Comparison of ENCODE assay signal across 1 cellular context in the genomic region with DNA sequence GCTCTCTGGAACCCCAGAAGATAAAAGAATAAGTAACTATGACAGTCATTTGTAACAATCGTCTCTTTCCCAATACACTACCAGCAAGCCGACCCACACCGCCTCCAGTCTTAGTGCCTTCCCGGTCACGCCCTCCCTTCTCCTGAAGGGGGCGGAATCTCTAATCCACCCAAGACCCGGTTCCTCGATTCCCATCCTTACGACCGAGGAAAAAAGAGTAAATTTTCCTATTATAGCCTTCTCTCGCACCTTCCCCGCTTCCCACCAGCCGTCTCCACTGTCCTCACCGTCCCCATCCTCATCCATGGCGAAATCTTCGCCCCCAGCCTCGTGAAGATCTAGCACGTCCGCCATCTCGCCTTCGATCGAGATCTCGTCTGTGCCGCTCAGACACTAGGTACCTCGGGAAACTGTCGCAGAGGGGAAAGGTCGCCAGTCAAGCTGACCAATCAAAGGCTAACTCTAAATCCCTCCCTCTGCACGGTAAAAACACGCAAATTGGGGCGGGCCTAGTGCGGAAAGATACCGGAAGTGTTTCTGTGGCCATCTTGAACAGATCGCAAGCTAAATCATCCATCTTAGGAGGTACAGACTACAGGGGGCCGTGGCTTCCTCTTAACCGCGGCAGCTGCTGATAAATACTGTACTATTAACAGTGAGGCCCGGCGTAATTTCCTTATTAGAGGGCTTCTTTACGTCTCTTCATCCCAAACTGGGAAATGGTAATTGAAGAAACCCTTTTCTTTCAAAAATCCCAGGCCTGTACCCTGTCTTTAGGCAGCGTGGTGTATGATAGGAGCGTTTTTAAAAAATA.
TF ChIP-seq lines count a peak whose summit lies in the region.

A gene (minus strand): TSS at position 412 of the 814 bp plus-strand sequence. CDS start 58 bp downstream, at position 354.

TF ChIP-seq in HEK293, 187 proteins besides CTCF, POLR2A, EP300 and RAD21 (continued from another document and continues in another):
- TF ChIP-seq, protein P1, sequence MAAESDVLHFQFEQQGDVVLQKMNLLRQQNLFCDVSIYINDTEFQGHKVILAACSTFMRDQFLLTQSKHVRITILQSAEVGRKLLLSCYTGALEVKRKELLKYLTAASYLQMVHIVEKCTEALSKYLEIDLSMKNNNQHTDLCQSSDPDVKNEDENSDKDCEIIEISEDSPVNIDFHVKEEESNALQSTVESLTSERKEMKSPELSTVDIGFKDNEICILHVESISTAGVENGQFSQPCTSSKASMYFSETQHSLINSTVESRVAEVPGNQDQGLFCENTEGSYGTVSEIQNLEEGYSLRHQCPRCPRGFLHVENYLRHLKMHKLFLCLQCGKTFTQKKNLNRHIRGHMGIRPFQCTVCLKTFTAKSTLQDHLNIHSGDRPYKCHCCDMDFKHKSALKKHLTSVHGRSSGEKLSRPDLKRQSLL (tag by site-specific recombination; IDR thresholded peaks at IDR 0.05) = no peak
- TF ChIP-seq BCL11A (tag by site-specific recombination; IDR thresholded peaks at IDR 0.05; ENCODE audit: low read depth) = peak; percentile 80; the same call in 1 of the 2 replicates
- TF ChIP-seq, protein P2, sequence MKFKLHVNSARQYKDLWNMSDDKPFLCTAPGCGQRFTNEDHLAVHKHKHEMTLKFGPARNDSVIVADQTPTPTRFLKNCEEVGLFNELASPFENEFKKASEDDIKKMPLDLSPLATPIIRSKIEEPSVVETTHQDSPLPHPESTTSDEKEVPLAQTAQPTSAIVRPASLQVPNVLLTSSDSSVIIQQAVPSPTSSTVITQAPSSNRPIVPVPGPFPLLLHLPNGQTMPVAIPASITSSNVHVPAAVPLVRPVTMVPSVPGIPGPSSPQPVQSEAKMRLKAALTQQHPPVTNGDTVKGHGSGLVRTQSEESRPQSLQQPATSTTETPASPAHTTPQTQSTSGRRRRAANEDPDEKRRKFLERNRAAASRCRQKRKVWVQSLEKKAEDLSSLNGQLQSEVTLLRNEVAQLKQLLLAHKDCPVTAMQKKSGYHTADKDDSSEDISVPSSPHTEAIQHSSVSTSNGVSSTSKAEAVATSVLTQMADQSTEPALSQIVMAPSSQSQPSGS (tag by site-specific recombination; IDR thresholded peaks at IDR 0.05; ENCODE audit: low read depth) = no peak
- TF ChIP-seq, protein P3, sequence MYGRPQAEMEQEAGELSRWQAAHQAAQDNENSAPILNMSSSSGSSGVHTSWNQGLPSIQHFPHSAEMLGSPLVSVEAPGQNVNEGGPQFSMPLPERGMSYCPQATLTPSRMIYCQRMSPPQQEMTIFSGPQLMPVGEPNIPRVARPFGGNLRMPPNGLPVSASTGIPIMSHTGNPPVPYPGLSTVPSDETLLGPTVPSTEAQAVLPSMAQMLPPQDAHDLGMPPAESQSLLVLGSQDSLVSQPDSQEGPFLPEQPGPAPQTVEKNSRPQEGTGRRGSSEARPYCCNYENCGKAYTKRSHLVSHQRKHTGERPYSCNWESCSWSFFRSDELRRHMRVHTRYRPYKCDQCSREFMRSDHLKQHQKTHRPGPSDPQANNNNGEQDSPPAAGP (tag by site-specific recombination; IDR thresholded peaks at IDR 0.05) = peak; percentile 88; the same call in 1 of the 2 replicates
- TF ChIP-seq ZIC2 (tag by site-specific recombination; IDR thresholded peaks at IDR 0.05) = no peak
- no peak for TF ChIP-seq ZNF121 (tag by site-specific recombination; IDR thresholded peaks at IDR 0.05)
- TF ChIP-seq REPIN1 (tag by site-specific recombination; IDR thresholded peaks at IDR 0.05; ENCODE audit: low read depth) = peak; percentile 82; the same call in 1 of the 2 replicates
- TF ChIP-seq, protein P4, sequence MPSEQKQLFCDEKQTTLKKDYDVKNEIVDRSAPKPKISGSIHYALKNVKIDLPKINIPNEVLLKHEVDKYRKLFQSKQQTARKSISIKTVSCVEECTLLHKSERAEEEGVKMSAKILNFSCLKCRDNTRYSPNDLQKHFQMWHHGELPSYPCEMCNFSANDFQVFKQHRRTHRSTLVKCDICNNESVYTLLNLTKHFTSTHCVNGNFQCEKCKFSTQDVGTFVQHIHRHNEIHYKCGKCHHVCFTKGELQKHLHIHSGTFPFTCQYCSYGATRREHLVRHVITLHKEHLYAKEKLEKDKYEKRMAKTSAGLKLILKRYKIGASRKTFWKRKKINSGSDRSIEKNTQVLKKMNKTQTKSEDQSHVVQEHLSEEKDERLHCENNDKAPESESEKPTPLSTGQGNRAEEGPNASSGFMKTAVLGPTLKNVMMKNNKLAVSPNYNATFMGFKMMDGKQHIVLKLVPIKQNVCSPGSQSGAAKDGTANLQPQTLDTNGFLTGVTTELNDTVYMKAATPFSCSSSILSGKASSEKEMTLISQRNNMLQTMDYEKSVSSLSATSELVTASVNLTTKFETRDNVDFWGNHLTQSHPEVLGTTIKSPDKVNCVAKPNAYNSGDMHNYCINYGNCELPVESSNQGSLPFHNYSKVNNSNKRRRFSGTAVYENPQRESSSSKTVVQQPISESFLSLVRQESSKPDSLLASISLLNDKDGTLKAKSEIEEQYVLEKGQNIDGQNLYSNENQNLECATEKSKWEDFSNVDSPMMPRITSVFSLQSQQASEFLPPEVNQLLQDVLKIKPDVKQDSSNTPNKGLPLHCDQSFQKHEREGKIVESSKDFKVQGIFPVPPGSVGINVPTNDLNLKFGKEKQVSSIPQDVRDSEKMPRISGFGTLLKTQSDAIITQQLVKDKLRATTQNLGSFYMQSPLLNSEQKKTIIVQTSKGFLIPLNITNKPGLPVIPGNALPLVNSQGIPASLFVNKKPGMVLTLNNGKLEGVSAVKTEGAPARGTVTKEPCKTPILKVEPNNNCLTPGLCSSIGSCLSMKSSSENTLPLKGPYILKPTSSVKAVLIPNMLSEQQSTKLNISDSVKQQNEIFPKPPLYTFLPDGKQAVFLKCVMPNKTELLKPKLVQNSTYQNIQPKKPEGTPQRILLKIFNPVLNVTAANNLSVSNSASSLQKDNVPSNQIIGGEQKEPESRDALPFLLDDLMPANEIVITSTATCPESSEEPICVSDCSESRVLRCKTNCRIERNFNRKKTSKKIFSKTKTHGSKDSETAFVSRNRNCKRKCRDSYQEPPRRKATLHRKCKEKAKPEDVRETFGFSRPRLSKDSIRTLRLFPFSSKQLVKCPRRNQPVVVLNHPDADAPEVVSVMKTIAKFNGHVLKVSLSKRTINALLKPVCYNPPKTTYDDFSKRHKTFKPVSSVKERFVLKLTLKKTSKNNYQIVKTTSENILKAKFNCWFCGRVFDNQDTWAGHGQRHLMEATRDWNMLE (tag by site-specific recombination; conservative IDR thresholded peaks at IDR 0.05; ENCODE audit: low read depth) = peak; percentile 56
- no peak for TF ChIP-seq ZNF404 (tag by site-specific recombination; IDR thresholded peaks at IDR 0.05)
- no peak for TF ChIP-seq ZNF146 (tag by site-specific recombination; IDR thresholded peaks at IDR 0.05)
- TF ChIP-seq ZNF324 (tag by site-specific recombination; IDR thresholded peaks at IDR 0.05) = peak; percentile 72; the same call in 1 of the 2 replicates
- peak; percentile 99 for TF ChIP-seq ZNF610 (tag by site-specific recombination; IDR thresholded peaks at IDR 0.05; ENCODE audit: borderline replicate concordance)
- peak; percentile 73 for TF ChIP-seq KLF7 (tag by site-specific recombination; IDR thresholded peaks at IDR 0.05; ENCODE audit: borderline replicate concordance)
- no peak for TF ChIP-seq ZNF37A (tag by site-specific recombination; IDR thresholded peaks at IDR 0.05)
- TF ChIP-seq, protein P5, sequence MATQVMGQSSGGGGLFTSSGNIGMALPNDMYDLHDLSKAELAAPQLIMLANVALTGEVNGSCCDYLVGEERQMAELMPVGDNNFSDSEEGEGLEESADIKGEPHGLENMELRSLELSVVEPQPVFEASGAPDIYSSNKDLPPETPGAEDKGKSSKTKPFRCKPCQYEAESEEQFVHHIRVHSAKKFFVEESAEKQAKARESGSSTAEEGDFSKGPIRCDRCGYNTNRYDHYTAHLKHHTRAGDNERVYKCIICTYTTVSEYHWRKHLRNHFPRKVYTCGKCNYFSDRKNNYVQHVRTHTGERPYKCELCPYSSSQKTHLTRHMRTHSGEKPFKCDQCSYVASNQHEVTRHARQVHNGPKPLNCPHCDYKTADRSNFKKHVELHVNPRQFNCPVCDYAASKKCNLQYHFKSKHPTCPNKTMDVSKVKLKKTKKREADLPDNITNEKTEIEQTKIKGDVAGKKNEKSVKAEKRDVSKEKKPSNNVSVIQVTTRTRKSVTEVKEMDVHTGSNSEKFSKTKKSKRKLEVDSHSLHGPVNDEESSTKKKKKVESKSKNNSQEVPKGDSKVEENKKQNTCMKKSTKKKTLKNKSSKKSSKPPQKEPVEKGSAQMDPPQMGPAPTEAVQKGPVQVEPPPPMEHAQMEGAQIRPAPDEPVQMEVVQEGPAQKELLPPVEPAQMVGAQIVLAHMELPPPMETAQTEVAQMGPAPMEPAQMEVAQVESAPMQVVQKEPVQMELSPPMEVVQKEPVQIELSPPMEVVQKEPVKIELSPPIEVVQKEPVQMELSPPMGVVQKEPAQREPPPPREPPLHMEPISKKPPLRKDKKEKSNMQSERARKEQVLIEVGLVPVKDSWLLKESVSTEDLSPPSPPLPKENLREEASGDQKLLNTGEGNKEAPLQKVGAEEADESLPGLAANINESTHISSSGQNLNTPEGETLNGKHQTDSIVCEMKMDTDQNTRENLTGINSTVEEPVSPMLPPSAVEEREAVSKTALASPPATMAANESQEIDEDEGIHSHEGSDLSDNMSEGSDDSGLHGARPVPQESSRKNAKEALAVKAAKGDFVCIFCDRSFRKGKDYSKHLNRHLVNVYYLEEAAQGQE (tag by site-specific recombination; IDR thresholded peaks at IDR 0.05) = peak; percentile 51; the same call in 1 of the 2 replicates
- no peak for TF ChIP-seq ZNF140 (tag by site-specific recombination; IDR thresholded peaks at IDR 0.05)
- peak; percentile 96 for TF ChIP-seq ZNF501 (tag by site-specific recombination; IDR thresholded peaks at IDR 0.05)
- peak; percentile 98 for TF ChIP-seq KLF9 (tag by site-specific recombination; IDR thresholded peaks at IDR 0.05; ENCODE audit: low read depth)
- no peak for TF ChIP-seq FEZF1 (tag by site-specific recombination; IDR thresholded peaks at IDR 0.05)
- peak; percentile 60; the same call in 1 of the 2 replicates for TF ChIP-seq BCL11B (tag by site-specific recombination; IDR thresholded peaks at IDR 0.05; ENCODE audit: low read depth)
- peak; percentile 81 for TF ChIP-seq EGR2 (tag by site-specific recombination; IDR thresholded peaks at IDR 0.05; ENCODE audit: low read depth)
- 0 out of 2 replicates have a peak, but pooled peaks have one; percentile 53 for TF ChIP-seq ZNF561 (tag by site-specific recombination; IDR thresholded peaks at IDR 0.05; ENCODE audit: borderline replicate concordance)
- TF ChIP-seq, protein P6, sequence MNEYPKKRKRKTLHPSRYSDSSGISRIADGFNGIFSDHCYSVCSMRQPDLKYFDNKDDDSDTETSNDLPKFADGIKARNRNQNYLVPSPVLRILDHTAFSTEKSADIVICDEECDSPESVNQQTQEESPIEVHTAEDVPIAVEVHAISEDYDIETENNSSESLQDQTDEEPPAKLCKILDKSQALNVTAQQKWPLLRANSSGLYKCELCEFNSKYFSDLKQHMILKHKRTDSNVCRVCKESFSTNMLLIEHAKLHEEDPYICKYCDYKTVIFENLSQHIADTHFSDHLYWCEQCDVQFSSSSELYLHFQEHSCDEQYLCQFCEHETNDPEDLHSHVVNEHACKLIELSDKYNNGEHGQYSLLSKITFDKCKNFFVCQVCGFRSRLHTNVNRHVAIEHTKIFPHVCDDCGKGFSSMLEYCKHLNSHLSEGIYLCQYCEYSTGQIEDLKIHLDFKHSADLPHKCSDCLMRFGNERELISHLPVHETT (tag by site-specific recombination; IDR thresholded peaks at IDR 0.05) = peak; percentile 82
- peak; percentile 35; the same call in 1 of the 2 replicates for TF ChIP-seq WT1 (tag by site-specific recombination; IDR thresholded peaks at IDR 0.05)
- no peak for TF ChIP-seq ZNF585B (tag by site-specific recombination; IDR thresholded peaks at IDR 0.05)
- peak; percentile 89 for TF ChIP-seq ZEB2 (tag by site-specific recombination; IDR thresholded peaks at IDR 0.05)
- TF ChIP-seq, protein P7, sequence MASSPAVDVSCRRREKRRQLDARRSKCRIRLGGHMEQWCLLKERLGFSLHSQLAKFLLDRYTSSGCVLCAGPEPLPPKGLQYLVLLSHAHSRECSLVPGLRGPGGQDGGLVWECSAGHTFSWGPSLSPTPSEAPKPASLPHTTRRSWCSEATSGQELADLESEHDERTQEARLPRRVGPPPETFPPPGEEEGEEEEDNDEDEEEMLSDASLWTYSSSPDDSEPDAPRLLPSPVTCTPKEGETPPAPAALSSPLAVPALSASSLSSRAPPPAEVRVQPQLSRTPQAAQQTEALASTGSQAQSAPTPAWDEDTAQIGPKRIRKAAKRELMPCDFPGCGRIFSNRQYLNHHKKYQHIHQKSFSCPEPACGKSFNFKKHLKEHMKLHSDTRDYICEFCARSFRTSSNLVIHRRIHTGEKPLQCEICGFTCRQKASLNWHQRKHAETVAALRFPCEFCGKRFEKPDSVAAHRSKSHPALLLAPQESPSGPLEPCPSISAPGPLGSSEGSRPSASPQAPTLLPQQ (tag by site-specific recombination; IDR thresholded peaks at IDR 0.05) = peak; percentile 89
- TF ChIP-seq ZNF24 (tag by site-specific recombination; IDR thresholded peaks at IDR 0.05) = peak; percentile 84; the same call in 1 of the 2 replicates
- peak; percentile 72 for TF ChIP-seq ZFP69B (tag by site-specific recombination; IDR thresholded peaks at IDR 0.05)
- no peak for TF ChIP-seq HOXD13 (CRISPR knock-in tag; IDR thresholded peaks at IDR 0.05; ENCODE audit: borderline replicate concordance)
- TF ChIP-seq, protein P8, sequence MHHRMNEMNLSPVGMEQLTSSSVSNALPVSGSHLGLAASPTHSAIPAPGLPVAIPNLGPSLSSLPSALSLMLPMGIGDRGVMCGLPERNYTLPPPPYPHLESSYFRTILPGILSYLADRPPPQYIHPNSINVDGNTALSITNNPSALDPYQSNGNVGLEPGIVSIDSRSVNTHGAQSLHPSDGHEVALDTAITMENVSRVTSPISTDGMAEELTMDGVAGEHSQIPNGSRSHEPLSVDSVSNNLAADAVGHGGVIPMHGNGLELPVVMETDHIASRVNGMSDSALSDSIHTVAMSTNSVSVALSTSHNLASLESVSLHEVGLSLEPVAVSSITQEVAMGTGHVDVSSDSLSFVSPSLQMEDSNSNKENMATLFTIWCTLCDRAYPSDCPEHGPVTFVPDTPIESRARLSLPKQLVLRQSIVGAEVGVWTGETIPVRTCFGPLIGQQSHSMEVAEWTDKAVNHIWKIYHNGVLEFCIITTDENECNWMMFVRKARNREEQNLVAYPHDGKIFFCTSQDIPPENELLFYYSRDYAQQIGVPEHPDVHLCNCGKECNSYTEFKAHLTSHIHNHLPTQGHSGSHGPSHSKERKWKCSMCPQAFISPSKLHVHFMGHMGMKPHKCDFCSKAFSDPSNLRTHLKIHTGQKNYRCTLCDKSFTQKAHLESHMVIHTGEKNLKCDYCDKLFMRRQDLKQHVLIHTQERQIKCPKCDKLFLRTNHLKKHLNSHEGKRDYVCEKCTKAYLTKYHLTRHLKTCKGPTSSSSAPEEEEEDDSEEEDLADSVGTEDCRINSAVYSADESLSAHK (tag by site-specific recombination; IDR thresholded peaks at IDR 0.05) = peak; percentile 47; the same call in 1 of the 2 replicates
- peak; percentile 98 for TF ChIP-seq SP2 (tag by site-specific recombination; IDR thresholded peaks at IDR 0.05)
- TF ChIP-seq ZNF777 (tag by site-specific recombination; IDR thresholded peaks at IDR 0.05; ENCODE audit: borderline replicate concordance) = peak; percentile 96; the same call in 1 of the 2 replicates
- peak; percentile 93 for TF ChIP-seq YY1 (tag by site-specific recombination; IDR thresholded peaks at IDR 0.05)
